ENCODE assay signal across 15 cellular contexts in the genomic region with DNA sequence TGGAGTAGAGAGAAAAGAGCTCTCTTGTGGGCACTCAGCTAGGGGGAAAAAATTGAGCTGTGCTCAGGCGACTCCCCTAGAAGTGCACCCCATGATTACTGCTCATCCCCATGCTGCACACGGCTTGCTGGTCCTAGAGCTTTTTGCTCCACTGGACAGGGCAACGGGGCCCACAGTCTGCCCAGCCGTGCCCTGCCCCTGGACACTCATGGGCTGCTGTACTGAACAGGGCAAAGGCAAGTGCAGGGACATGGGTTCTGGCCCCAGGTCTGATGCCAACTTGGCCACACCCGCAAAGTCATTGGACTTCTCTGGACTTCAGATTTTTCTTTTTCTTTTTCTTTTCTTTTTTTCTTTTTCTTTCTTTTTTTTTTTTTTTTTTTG. TPM values are rescaled to one million over a fixed set of nuclear protein-coding genes. Genes with fewer than 3 reads are reported as not detected.
A peak's percentile ranks its signal among the peaks of the same experiment; 100 is the strongest.
DNase-seq lines count a peak whose midpoint lies in the region; ATAC-seq and TF ChIP-seq lines count a peak whose summit lies in the region.
"Had no signal": no experiment of that assay in that cellular context is flagged by ENCODE, and none has a peak within 500 bp of the region (broad histone marks: within the 10 kb centered on the region; RNA-seq: fewer than 3 reads in every experiment).

No MANE protein-coding gene starts in this region.

- POLR2A ChIA-PET in activated naive CD8-positive, alpha-beta T cell treated with anti-CD3 and anti-CD28 coated beads, Interleukin-2, amount 10 ng/mL, durations not matched to agents 7 days and 5 days (lab: Charles Lee) = interaction anchor here (1.2 to 1.3 kb wide), 3 partner anchors 8 to 87 kb away, joined by 3 to 5 read pairs (median 4); no protein-coding TSS in a partner anchor
- POLR2A ChIA-PET in OCI-LY7 (lab: Charles Lee) = interaction anchor here (0.7 to 1.5 kb wide), 13 partner anchors 8 to 492 kb away, joined by 3 to 8 read pairs (median 4); no protein-coding TSS in a partner anchor

- H3K36me3 ChIP-seq in OCI-LY7 (ENCODE audit: insufficient read depth, low read length) = no peaks in the 10 kb centered on the region
- H3K36me3 ChIP-seq in lower lobe of right lung = no peaks in the 10 kb centered on the region
- H3K36me3 ChIP-seq in tibial nerve = no peaks in the 10 kb centered on the region
- no peaks in the 10 kb centered on the region for H3K36me3 ChIP-seq in Karpas-422 (ENCODE audit: insufficient read depth, low read length)
- H3K36me3 ChIP-seq: ovary, tibial artery had no signal

- H3K27me3 Mint-ChIP-seq in activated naive CD8-positive, alpha-beta T cell treated with anti-CD3 and anti-CD28 coated beads, Interleukin-2, amount 10 ng/mL, durations not matched to agents 7 days and 5 days = no peaks in the 10 kb centered on the region
- H3K27me3 Mint-ChIP-seq in activated naive CD8-positive, alpha-beta T cell treated with anti-CD3 and anti-CD28 coated beads for 36 hours = peaks cover 5% of the 10 kb centered on the region

- no peak for TF ChIP-seq EP300 in tibial nerve (IDR thresholded peaks at IDR 0.05)

- H3K27ac ChIP-seq in OCI-LY7 (ENCODE audit: low read depth, low read length, poor library complexity, severe bottlenecking) = peak overlapping the region; percentile 91
- peak overlapping the region; percentile 88 for H3K27ac ChIP-seq in lower lobe of right lung
- peak overlapping the region in 3 of 4 donors; percentile 30 to 94 (median 91) for H3K27ac ChIP-seq in tibial nerve
- H3K27ac ChIP-seq in Karpas-422 (ENCODE audit: low read length) = no peak overlapping the region
- H3K27ac ChIP-seq: ovary had no signal

- H3K27me3 ChIP-seq in lower lobe of right lung (ENCODE audit: low read depth) (no peaks in the 10 kb centered on the region), tibial nerve (no peaks in the 10 kb centered on the region), Karpas-422 (ENCODE audit: low read length) (no peaks in the 10 kb centered on the region)
- H3K27me3 ChIP-seq: ovary, tibial artery had no signal

- no peak overlapping the region for H2AFZ ChIP-seq in OCI-LY7 (ENCODE audit: low read length)
- H2AFZ ChIP-seq in Karpas-422 (ENCODE audit: low read length) = no peak overlapping the region

- H3K27ac Mint-ChIP-seq in activated naive CD8-positive, alpha-beta T cell treated with anti-CD3 and anti-CD28 coated beads, Interleukin-2, amount 10 ng/mL, durations not matched to agents 7 days and 5 days = peak overlapping the region; percentile 67
- no peak overlapping the region for H3K27ac Mint-ChIP-seq in activated naive CD8-positive, alpha-beta T cell treated with anti-CD3 and anti-CD28 coated beads for 36 hours
- H3K27ac Mint-ChIP-seq: activated naive CD4-positive, alpha-beta T cell treated with anti-CD3 and anti-CD28 coated beads, Interleukin-2, amount 50 U/mL, for 72 hours; T-helper 2 cell treated with Interferon-gamma antibody and Interleukin-4, amounts not matched to agents 5 μg/mL and 100 μg/mL, for 36 hours had no signal

- no peak for ATAC-seq in activated naive CD8-positive, alpha-beta T cell treated with anti-CD3 and anti-CD28 coated beads, Interleukin-2, amount 10 ng/mL, durations not matched to agents 7 days and 5 days (ENCODE audit: low read depth)
- no peak for ATAC-seq in lower lobe of right lung

- H4K20me1 ChIP-seq in OCI-LY7 (ENCODE audit: insufficient read depth, low read length) = no peaks in the 10 kb centered on the region
- no peaks in the 10 kb centered on the region for H4K20me1 ChIP-seq in Karpas-422 (ENCODE audit: insufficient read depth, low read depth, low read length)

- no peaks in the 10 kb centered on the region for H3K79me2 ChIP-seq in OCI-LY7 (ENCODE audit: insufficient read depth, low read depth, low read length)
- H3K79me2 ChIP-seq in Karpas-422 (ENCODE audit: low read length) = no peaks in the 10 kb centered on the region

- no peak overlapping the region for H3K4me3 Mint-ChIP-seq in activated naive CD8-positive, alpha-beta T cell treated with anti-CD3 and anti-CD28 coated beads, Interleukin-2, amount 10 ng/mL, durations not matched to agents 7 days and 5 days
- H3K4me3 Mint-ChIP-seq in activated naive CD8-positive, alpha-beta T cell treated with anti-CD3 and anti-CD28 coated beads for 36 hours = no peak overlapping the region
- H3K4me3 Mint-ChIP-seq: T-helper 2 cell treated with Interferon-gamma antibody and Interleukin-4, amounts not matched to agents 5 μg/mL and 100 μg/mL, for 36 hours had no signal

- DNase-seq in activated naive CD8-positive, alpha-beta T cell treated with anti-CD3 and anti-CD28 coated beads, Interleukin-2, amount 10 ng/mL, durations not matched to agents 7 days and 5 days = no peak
- DNase-seq in activated naive CD8-positive, alpha-beta T cell treated with anti-CD3 and anti-CD28 coated beads for 36 hours = no peak
- DNase-seq in OCI-LY7 (ENCODE audit: low spot score) (no peak), lower lobe of right lung (no peak), tibial nerve (ENCODE audit: low spot score in 2 of 2) (no peak), NCI-H1048 (lab: John Stamatoyannopoulos, UW) (no peak), Karpas-422 (no peak), kidney glomerular epithelial cell (lab: John Stamatoyannopoulos, UW) (no peak)
- DNase-seq: ACHN, NCI-H1105, ovary had no signal

- no peak overlapping the region for H3K4me3 ChIP-seq in OCI-LY7 (ENCODE audit: low read depth, low read length, poor library complexity, severe bottlenecking)
- no peak overlapping the region for H3K4me3 ChIP-seq in lower lobe of right lung
- H3K4me3 ChIP-seq in tibial nerve = no peak overlapping the region
- no peak overlapping the region for H3K4me3 ChIP-seq in Karpas-422 (ENCODE audit: low read length)
- H3K4me3 ChIP-seq: ovary, skin epidermis, tibial artery had no signal

- H3K4me1 Mint-ChIP-seq in activated naive CD8-positive, alpha-beta T cell treated with anti-CD3 and anti-CD28 coated beads, Interleukin-2, amount 10 ng/mL, durations not matched to agents 7 days and 5 days = peaks cover 31% of the 10 kb centered on the region
- H3K4me1 Mint-ChIP-seq in activated naive CD8-positive, alpha-beta T cell treated with anti-CD3 and anti-CD28 coated beads for 36 hours = peaks cover 26% of the 10 kb centered on the region

- TF ChIP-seq POLR2A in tibial nerve (IDR thresholded peaks at IDR 0.05) = no peak

- H3K4me2 ChIP-seq in OCI-LY7 (ENCODE audit: low read length) = no peak overlapping the region
- H3K4me2 ChIP-seq in Karpas-422 (ENCODE audit: low read depth, low read length, poor library complexity, severe bottlenecking) = no peak overlapping the region

- peaks cover 3% of the 10 kb centered on the region for H3K9me3 Mint-ChIP-seq in activated naive CD8-positive, alpha-beta T cell treated with anti-CD3 and anti-CD28 coated beads, Interleukin-2, amount 10 ng/mL, durations not matched to agents 7 days and 5 days
- no peaks in the 10 kb centered on the region for H3K9me3 Mint-ChIP-seq in activated naive CD8-positive, alpha-beta T cell treated with anti-CD3 and anti-CD28 coated beads for 36 hours
- H3K9me3 Mint-ChIP-seq: activated naive CD4-positive, alpha-beta T cell treated with anti-CD3 and anti-CD28 coated beads, Interleukin-2, amount 50 U/mL, for 72 hours; T-helper 2 cell treated with Interferon-gamma antibody and Interleukin-4, amounts not matched to agents 5 μg/mL and 100 μg/mL, for 36 hours had no signal

- WGBS in tibial nerve, 2 donors = 91 to 95% methylated on average over 5 of the region's 5 CpGs

- no TSS peak for BruUV-seq in OCI-LY7 (replicated peaks; lab: Mats Ljungman, UMichigan)

- H3K9me2 ChIP-seq in OCI-LY7 (ENCODE audit: insufficient read depth, low read length) (no peaks in the 10 kb centered on the region), Karpas-422 (replicated peaks; ENCODE audit: insufficient read depth, low read length) (no peaks in the 10 kb centered on the region)

- intact Hi-C loops in OCI-LY7 (cut with micrococcal nuclease; ENCODE audit: unreplicated experiment) = loop anchor here (1.0 kb wide), 2 partner anchors 22 to 442 kb away; no protein-coding TSS in a partner anchor
- intact Hi-C loops in lower lobe of right lung (cut with DNase I) = no loop called here

- H3K36me3 Mint-ChIP-seq in activated naive CD8-positive, alpha-beta T cell treated with anti-CD3 and anti-CD28 coated beads, Interleukin-2, amount 10 ng/mL, durations not matched to agents 7 days and 5 days = no peaks in the 10 kb centered on the region
- H3K36me3 Mint-ChIP-seq in activated naive CD8-positive, alpha-beta T cell treated with anti-CD3 and anti-CD28 coated beads for 36 hours = peaks cover 3% of the 10 kb centered on the region
- H3K36me3 Mint-ChIP-seq: activated naive CD4-positive, alpha-beta T cell treated with anti-CD3 and anti-CD28 coated beads, Interleukin-2, amount 50 U/mL, for 72 hours had no signal

- H3K9ac ChIP-seq in Karpas-422 (ENCODE audit: low read length) = no peak overlapping the region

- H3K9me3 ChIP-seq in OCI-LY7 (ENCODE audit: low read length) (no peaks in the 10 kb centered on the region), lower lobe of right lung (no peaks in the 10 kb centered on the region), tibial nerve (no peaks in the 10 kb centered on the region), Karpas-422 (ENCODE audit: low read length) (no peaks in the 10 kb centered on the region)
- H3K9me3 ChIP-seq: ovary, tibial artery had no signal

- H3K4me1 ChIP-seq in OCI-LY7 (ENCODE audit: insufficient read depth, low read length, poor library complexity, severe bottlenecking) (peaks cover 86% of the 10 kb centered on the region), lower lobe of right lung (peaks cover 56% of the 10 kb centered on the region), tibial nerve (peaks cover 3 to 29% (median 23%) of the 10 kb centered on the region in 4 donors), Karpas-422 (ENCODE audit: low read length) (peaks cover 38% of the 10 kb centered on the region)

- TF ChIP-seq CTCF in OCI-LY7 (conservative IDR thresholded peaks at IDR 0.05; ENCODE audit: low read length) (no peak), lower lobe of right lung (IDR thresholded peaks at IDR 0.05) (no peak), tibial nerve (IDR thresholded peaks at IDR 0.05) (no peak)

- CTCF ChIA-PET in OCI-LY7 (lab: Charles Lee; ENCODE audit: unreplicated experiment) = interaction anchor here (0.6 kb wide), 2 partner anchors 29 to 82 kb away, joined by 3 read pairs; no protein-coding TSS in a partner anchor

RNA-seq across cellular contexts. Expression of a gene that starts 42.8 kb away (rescaled TPM):
- 10 to 100 TPM; 39.6 to 42.9 TPM for total RNA-seq in activated naive CD8-positive, alpha-beta T cell treated with anti-CD3 and anti-CD28 coated beads, Interleukin-2, amount 10 ng/mL, durations not matched to agents 7 days and 5 days
- total RNA-seq in activated naive CD8-positive, alpha-beta T cell treated with anti-CD3 and anti-CD28 coated beads for 36 hours = 10 to 100 TPM; 38.6 to 44.0 TPM
- total RNA-seq in OCI-LY7 (2014; rRNA removed; shearing (Covaris generic)) = 30.0 and 30.5 TPM in 2 replicates
- total RNA-seq in OCI-LY7 (2022) = 49.8 and 61.7 TPM in 2 replicates
- 24.6 TPM for total RNA-seq in lower lobe of right lung
- total RNA-seq in tibial nerve = 10 to 100 TPM; 24.9 to 48.9 (median 34.4) TPM
- 27.9 and 70.9 TPM in 2 replicates for total RNA-seq in Karpas-422 (2014; rRNA removed; shearing (Covaris generic); ENCODE audit: low replicate concordance)
